Comparison of ENCODE assay signal across 9 cellular contexts in the genomic region with DNA sequence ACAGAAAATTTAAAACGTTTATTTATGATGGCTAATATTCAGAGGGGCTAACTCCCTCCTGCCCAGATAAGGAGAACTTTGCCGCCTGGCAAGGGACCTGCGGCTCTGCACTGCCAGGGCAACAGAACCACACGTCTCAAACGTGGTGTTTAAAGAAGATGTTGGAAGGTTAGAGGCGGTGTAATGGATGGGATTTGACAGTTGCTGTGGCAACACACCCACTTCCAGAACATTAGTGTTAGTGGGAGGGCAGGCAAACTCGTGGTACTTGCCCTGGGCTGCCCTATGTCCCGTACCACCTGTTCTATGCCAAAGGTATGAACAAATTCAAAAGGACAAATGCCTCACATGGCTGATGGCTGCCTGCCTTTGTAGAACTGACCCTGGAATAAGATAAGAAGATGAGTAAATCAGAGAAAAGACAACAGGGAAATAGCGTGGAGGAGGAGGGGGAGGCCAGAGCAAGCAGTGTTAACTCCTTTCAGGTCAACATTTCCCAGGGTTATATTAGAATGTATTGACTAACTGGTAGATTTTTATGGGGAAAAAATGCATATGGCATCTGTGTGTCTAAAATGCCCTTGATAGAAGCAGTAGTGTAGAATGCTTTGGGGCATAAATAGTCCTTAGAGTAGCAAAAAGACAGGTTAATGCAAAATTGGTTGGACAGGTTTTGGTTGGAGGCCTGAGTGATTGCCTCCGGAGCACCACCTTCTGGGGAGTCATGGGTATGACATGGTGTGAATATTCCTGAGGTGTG. TPM values are rescaled to one million over a fixed set of nuclear protein-coding genes. Genes with fewer than 3 reads are reported as not detected.
DNase-seq lines count a peak whose midpoint lies in the region; ATAC-seq and TF ChIP-seq lines count a peak whose summit lies in the region.
"Had no signal": no experiment of that assay in that cellular context is flagged by ENCODE, and none has a peak within 500 bp of the region (broad histone marks: within the 10 kb centered on the region; RNA-seq: fewer than 3 reads in every experiment).

No MANE protein-coding gene starts in this region.

- TF ChIP-seq CTCF in IMR-90 (conservative IDR thresholded peaks at IDR 0.05; ENCODE audit: low read depth, low read length) (peak; percentile 83), progenitor cell of endocrine pancreas (IDR thresholded peaks at IDR 0.05; ENCODE audit: unreplicated experiment) (peak; percentile 79)

- H3K4ac ChIP-seq in IMR-90 (ENCODE audit: low read depth, low read length), result no peak overlapping the region

- H2AK5ac ChIP-seq in IMR-90 (ENCODE audit: low read depth, low read length), result no peak overlapping the region

- no peak overlapping the region for H3K14ac ChIP-seq in IMR-90 (replicated peaks; ENCODE audit: low read depth, low read length)

- no TSS peak for BruUV-seq in IMR-90 (replicated peaks; lab: Mats Ljungman, UMichigan)

- CTCF ChIA-PET in IMR-90 (lab: Yijun Ruan, JAX), result interaction anchor here (0.7 kb wide), 1 partner anchor 303 kb away, joined by 3 read pairs; no protein-coding TSS in a partner anchor

- H2AFZ ChIP-seq in IMR-90 (replicated peaks; ENCODE audit: low read length, poor library complexity), result no peak overlapping the region

- H3K36me3 ChIP-seq in IMR-90 (ENCODE audit: control insufficient read depth, insufficient read depth, low read length), result no peaks in the 10 kb centered on the region

- no peaks in the 10 kb centered on the region for H3K9me3 ChIP-seq in IMR-90 (ENCODE audit: control insufficient read depth, insufficient read depth, low read length)

- H3K4me3 ChIP-seq in IMR-90 (ENCODE audit: insufficient read depth, low read depth, low read length), result no peak overlapping the region

- H2BK120ac ChIP-seq in IMR-90 (ENCODE audit: low read depth, low read length), result no peak overlapping the region

- H4K8ac ChIP-seq in IMR-90 (ENCODE audit: low read depth in 2 of 2, low read length in 2 of 2), result no peak overlapping the region

- no peak overlapping the region for H4K5ac ChIP-seq in IMR-90 (ENCODE audit: low read depth, low read length)

- no peaks in the 10 kb centered on the region for H3K79me1 ChIP-seq in IMR-90 (ENCODE audit: low read depth in 1 of 2, low read length in 2 of 2)

- peaks cover 4% of the 10 kb centered on the region; the same call in 1 of the 2 replicates for H3K27me3 ChIP-seq in IMR-90 (ENCODE audit: control insufficient read depth, insufficient read depth, low read length)

- POLR2A ChIA-PET in IMR-90 (lab: Charles Lee; ENCODE audit: unreplicated experiment), result no interaction called here

- no peak overlapping the region for H3K27ac Mint-ChIP-seq in progenitor cell of endocrine pancreas
- H3K27ac Mint-ChIP-seq: activated naive CD4-positive, alpha-beta T cell treated with anti-CD3 and anti-CD28 coated beads, Interleukin-2, amount 50 U/mL, for 24 hours had no signal

- H3K9me3 Mint-ChIP-seq in progenitor cell of endocrine pancreas (ENCODE audit: low read depth), result peaks cover 5% of the 10 kb centered on the region
- H3K9me3 Mint-ChIP-seq: activated naive CD4-positive, alpha-beta T cell treated with anti-CD3 and anti-CD28 coated beads, Interleukin-2, amount 50 U/mL, for 24 hours had no signal

- peaks cover 3% of the 10 kb centered on the region for H3K27me3 Mint-ChIP-seq in progenitor cell of endocrine pancreas

- no peak overlapping the region for H2BK5ac ChIP-seq in IMR-90 (ENCODE audit: low read depth, low read length, poor library complexity, severe bottlenecking)

- ATAC-seq in GM21529 (IDR thresholded peaks at IDR 0.05; ENCODE audit: unreplicated experiment), result peak; percentile 87
- ATAC-seq in IMR-90 (ENCODE audit: low read depth), result peak; percentile 96

- H4K20me1 ChIP-seq in IMR-90 (ENCODE audit: insufficient read depth, low read length), result no peaks in the 10 kb centered on the region

- no peak overlapping the region for H3K4me2 ChIP-seq in IMR-90 (ENCODE audit: low read depth, low read length)

- H3K4me1 ChIP-seq in IMR-90 (ENCODE audit: control insufficient read depth, insufficient read depth, low read length), result no peaks in the 10 kb centered on the region

- H2AK9ac ChIP-seq in IMR-90 (replicated peaks; ENCODE audit: low read depth, low read length, poor library complexity), result no peak overlapping the region

- no peak overlapping the region for H3K27ac ChIP-seq in IMR-90 (ENCODE audit: insufficient read depth, low read length)

- peak; percentile 77 for TF ChIP-seq RAD21 in IMR-90 (IDR thresholded peaks at IDR 0.05; ENCODE audit: low read length)

- peak; percentile 71 for DNase-seq in DMS 273 (lab: John Stamatoyannopoulos, UW; ENCODE audit: unreplicated experiment)
- peak; percentile 43 for DNase-seq in IMR-90
- peak; percentile 18 to 27 for DNase-seq in SHP77 (lab: John Stamatoyannopoulos, UW)
- peak; percentile 46 for DNase-seq in activated effector memory CD4-positive, alpha-beta T cell treated with Interleukin-2 at 50 U/mL for 16 hours
- peak; percentile 26 for DNase-seq in globus pallidus (ENCODE audit: low spot score)
- DNase-seq in progenitor cell of endocrine pancreas (ENCODE audit: low spot score, unreplicated experiment), result peak; percentile 52
- DNase-seq in OCI-M2 (lab: John Stamatoyannopoulos, UW; ENCODE audit: unreplicated experiment), result no peak

- in situ Hi-C loops in IMR-90 (cut with MboI; ENCODE audit: low sequenced_read_pairs), result loop anchor here (10.0 kb wide), 1 partner anchor 241 kb away; no protein-coding TSS in a partner anchor

- TF ChIP-seq POLR2A in IMR-90 (IDR thresholded peaks at IDR 0.05; ENCODE audit: low read depth, low read length), result no peak

- H3K9me1 ChIP-seq in IMR-90 (ENCODE audit: insufficient read depth, low read length), result no peaks in the 10 kb centered on the region

- no peak overlapping the region for H3K9ac ChIP-seq in IMR-90 (ENCODE audit: low read depth, low read length)

- H2BK20ac ChIP-seq in IMR-90 (ENCODE audit: low read depth, low read length), result no peak overlapping the region

- dilution Hi-C loops in IMR-90 (cut with HindIII; ENCODE audit: low sequenced_read_pairs, unreplicated experiment), result no loop called here

- H3K23ac ChIP-seq in IMR-90 (ENCODE audit: low read depth, low read length), result no peak overlapping the region

- H3K4me3 Mint-ChIP-seq in progenitor cell of endocrine pancreas (ENCODE audit: low read depth), result no peak overlapping the region
- H3K4me3 Mint-ChIP-seq: activated naive CD4-positive, alpha-beta T cell treated with anti-CD3 and anti-CD28 coated beads, Interleukin-2, amount 50 U/mL, for 24 hours had no signal

- WGBS in IMR-90 (ENCODE audit: extremely low coverage in 2 of 2, insufficient read length in 1 of 2), 2 experiments, result 100% methylated on average over 1 of the region's 10 CpGs; no CpG with 5 or more reads in 1 of the 2 experiments

- H2BK15ac ChIP-seq in IMR-90 (ENCODE audit: low read depth, low read length), result no peak overlapping the region

- H3K4me1 Mint-ChIP-seq in progenitor cell of endocrine pancreas (ENCODE audit: low read depth), result peaks cover 8% of the 10 kb centered on the region
- H3K4me1 Mint-ChIP-seq: activated naive CD4-positive, alpha-beta T cell treated with anti-CD3 and anti-CD28 coated beads, Interleukin-2, amount 50 U/mL, for 24 hours had no signal

- H3K18ac ChIP-seq in IMR-90 (ENCODE audit: low read depth, low read length), result no peak overlapping the region

- H4K91ac ChIP-seq in IMR-90 (ENCODE audit: insufficient read depth, low read depth, low read length), result no peak overlapping the region

- intact Hi-C loops in IMR-90 (cut with micrococcal nuclease), result loop anchor here (1.0 to 5.0 kb wide), 3 partner anchors 217 to 302 kb away; a partner anchor contains a TSS

- no peaks in the 10 kb centered on the region for H3K36me3 Mint-ChIP-seq in progenitor cell of endocrine pancreas (ENCODE audit: insufficient read depth)
- H3K36me3 Mint-ChIP-seq: activated naive CD4-positive, alpha-beta T cell treated with anti-CD3 and anti-CD28 coated beads, Interleukin-2, amount 50 U/mL, for 24 hours had no signal

- no peak overlapping the region for H3K56ac ChIP-seq in IMR-90 (ENCODE audit: extremely low read depth, insufficient read depth, low read length)

TF ChIP-seq in IMR-90, 13 proteins besides CTCF, POLR2A, EP300 and RAD21:
- TF ChIP-seq NFE2L2 (IDR thresholded peaks at IDR 0.05; ENCODE audit: low read depth, low read length), result no peak
- TF ChIP-seq CEBPB (IDR thresholded peaks at IDR 0.05; ENCODE audit: low read depth, low read length), result no peak
- peak; percentile 96 for TF ChIP-seq SMC3 (IDR thresholded peaks at IDR 0.05; ENCODE audit: low read depth, low read length)
- TF ChIP-seq, protein P1, sequence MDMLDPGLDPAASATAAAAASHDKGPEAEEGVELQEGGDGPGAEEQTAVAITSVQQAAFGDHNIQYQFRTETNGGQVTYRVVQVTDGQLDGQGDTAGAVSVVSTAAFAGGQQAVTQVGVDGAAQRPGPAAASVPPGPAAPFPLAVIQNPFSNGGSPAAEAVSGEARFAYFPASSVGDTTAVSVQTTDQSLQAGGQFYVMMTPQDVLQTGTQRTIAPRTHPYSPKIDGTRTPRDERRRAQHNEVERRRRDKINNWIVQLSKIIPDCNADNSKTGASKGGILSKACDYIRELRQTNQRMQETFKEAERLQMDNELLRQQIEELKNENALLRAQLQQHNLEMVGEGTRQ (IDR thresholded peaks at IDR 0.05; ENCODE audit: low read depth, low read length), result no peak
- no peak for TF ChIP-seq RCOR1 (IDR thresholded peaks at IDR 0.05; ENCODE audit: insufficient replicate concordance, low read length)
TF ChIP-seq in IMR-90: peak in this region for 1.

RNA-seq across cellular contexts. Expression of a gene that starts 30.8 kb away (rescaled TPM):
- total RNA-seq in IMR-90 (2012; rRNA removed) (0.18 TPM in 1 of 2 replicates, not detected in the other), progenitor cell of endocrine pancreas (0.41 and 0.62 TPM in 2 replicates)
- not detected in 2 replicates for polyA plus RNA-seq in IMR-90 (2012; rRNA removed)
- polyA plus RNA-seq in IMR-90 (2012; cell fraction: cytosol; rRNA removed), result not detected in 2 replicates
- not detected in 2 replicates for polyA plus RNA-seq in IMR-90 (2012; cell fraction: nucleus; rRNA removed; ENCODE audit: low replicate concordance)
